ENCODE assay signal across 1 cellular context in the genomic region with DNA sequence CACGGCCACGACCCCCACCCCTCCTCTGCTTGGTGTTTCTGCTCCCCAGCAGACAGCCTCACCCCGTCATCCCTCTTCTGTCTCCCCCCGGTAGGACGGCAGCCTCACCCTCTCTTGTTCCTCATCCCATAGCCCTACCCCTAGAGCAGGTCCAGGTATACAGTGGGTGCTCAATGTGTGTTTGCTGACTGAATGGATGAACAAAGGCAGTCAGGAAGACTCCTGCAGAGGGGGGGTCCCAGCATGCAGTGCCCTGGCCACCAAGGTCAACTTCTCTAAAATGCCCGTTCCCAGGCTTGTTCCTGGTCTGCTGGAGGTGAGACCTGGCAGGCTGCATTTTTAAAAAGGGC.
TF ChIP-seq lines count a peak whose summit lies in the region.

No MANE protein-coding gene starts in this region.

TF ChIP-seq in K562, 482 proteins besides CTCF, POLR2A, EP300 and RAD21:
- TF ChIP-seq, protein P1, sequence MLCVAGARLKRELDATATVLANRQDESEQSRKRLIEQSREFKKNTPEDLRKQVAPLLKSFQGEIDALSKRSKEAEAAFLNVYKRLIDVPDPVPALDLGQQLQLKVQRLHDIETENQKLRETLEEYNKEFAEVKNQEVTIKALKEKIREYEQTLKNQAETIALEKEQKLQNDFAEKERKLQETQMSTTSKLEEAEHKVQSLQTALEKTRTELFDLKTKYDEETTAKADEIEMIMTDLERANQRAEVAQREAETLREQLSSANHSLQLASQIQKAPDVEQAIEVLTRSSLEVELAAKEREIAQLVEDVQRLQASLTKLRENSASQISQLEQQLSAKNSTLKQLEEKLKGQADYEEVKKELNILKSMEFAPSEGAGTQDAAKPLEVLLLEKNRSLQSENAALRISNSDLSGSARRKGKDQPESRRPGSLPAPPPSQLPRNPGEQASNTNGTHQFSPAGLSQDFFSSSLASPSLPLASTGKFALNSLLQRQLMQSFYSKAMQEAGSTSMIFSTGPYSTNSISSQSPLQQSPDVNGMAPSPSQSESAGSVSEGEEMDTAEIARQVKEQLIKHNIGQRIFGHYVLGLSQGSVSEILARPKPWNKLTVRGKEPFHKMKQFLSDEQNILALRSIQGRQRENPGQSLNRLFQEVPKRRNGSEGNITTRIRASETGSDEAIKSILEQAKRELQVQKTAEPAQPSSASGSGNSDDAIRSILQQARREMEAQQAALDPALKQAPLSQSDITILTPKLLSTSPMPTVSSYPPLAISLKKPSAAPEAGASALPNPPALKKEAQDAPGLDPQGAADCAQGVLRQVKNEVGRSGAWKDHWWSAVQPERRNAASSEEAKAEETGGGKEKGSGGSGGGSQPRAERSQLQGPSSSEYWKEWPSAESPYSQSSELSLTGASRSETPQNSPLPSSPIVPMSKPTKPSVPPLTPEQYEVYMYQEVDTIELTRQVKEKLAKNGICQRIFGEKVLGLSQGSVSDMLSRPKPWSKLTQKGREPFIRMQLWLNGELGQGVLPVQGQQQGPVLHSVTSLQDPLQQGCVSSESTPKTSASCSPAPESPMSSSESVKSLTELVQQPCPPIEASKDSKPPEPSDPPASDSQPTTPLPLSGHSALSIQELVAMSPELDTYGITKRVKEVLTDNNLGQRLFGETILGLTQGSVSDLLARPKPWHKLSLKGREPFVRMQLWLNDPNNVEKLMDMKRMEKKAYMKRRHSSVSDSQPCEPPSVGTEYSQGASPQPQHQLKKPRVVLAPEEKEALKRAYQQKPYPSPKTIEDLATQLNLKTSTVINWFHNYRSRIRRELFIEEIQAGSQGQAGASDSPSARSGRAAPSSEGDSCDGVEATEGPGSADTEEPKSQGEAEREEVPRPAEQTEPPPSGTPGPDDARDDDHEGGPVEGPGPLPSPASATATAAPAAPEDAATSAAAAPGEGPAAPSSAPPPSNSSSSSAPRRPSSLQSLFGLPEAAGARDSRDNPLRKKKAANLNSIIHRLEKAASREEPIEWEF (CRISPR knock-in tag; IDR thresholded peaks at IDR 0.05): no peak
- TF ChIP-seq ZKSCAN8 (CRISPR knock-in tag; IDR thresholded peaks at IDR 0.05): 0 out of 2 replicates have a peak, but pooled peaks have one; percentile 75
